ENCODE assay signal across 12 cellular contexts in the genomic region with DNA sequence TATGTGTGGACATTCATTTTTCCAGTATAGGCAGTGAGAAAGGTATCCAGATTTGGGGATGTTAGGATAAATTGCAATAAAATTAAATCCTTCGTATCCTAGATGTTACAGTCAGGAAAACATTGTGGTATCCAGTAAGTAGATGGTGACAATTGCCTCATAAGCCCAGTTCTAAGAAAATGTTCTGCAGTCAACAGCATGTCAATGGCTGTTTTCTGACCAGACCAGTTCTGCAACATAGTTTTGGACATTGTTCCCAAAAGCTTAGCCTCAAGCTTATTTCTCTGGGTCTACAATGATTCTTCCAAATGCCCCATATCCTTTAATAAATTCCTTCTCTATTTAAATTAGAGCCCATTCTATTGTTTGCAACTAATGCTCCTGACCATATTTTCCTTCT.
"Had no signal": no experiment of that assay in that cellular context is flagged by ENCODE, and none has a peak within 500 bp of the region (broad histone marks: within the 10 kb centered on the region; RNA-seq: fewer than 3 reads in every experiment).

No MANE protein-coding gene starts in this region.

- H3K4me3 Mint-ChIP-seq: activated naive CD4-positive, alpha-beta T cell treated with anti-CD3 and anti-CD28 coated beads for 36 hours; activated naive CD8-positive, alpha-beta T cell treated with anti-CD3 and anti-CD28 coated beads, Interleukin-2, amount 50 U/mL, for 24 hours; endodermal cell; stimulated activated naive CD8-positive, alpha-beta T cell treated with anti-CD3 and anti-CD28 coated beads, Interleukin-15, Interleukin-2, amounts not matched to agents 100 ng/mL and 50 ng/mL, for 24 hours; T-helper 2 cell treated with Interferon-gamma antibody and Interleukin-4, amounts not matched to agents 5 μg/mL and 100 μg/mL, for 36 hours had no signal

- H3K27ac Mint-ChIP-seq: activated naive CD4-positive, alpha-beta T cell treated with anti-CD3 and anti-CD28 coated beads for 36 hours; activated naive CD8-positive, alpha-beta T cell treated with anti-CD3 and anti-CD28 coated beads, Interleukin-2, amount 50 U/mL, for 24 hours; activated T-helper 2 cell treated with anti-CD3 and anti-CD28 coated beads, Interferon-gamma antibody, Interleukin-2, Interleukin-4, amounts not matched to agents 10 μg/mL and 5 μg/mL and 100 μg/mL, durations not matched to agents 14 hours and 24 hours and 36 hours; stimulated activated naive CD8-positive, alpha-beta T cell treated with anti-CD3 and anti-CD28 coated beads, Interleukin-15, Interleukin-2, amounts not matched to agents 100 ng/mL and 50 ng/mL, for 24 hours; T-helper 2 cell treated with Interferon-gamma antibody and Interleukin-4, amounts not matched to agents 5 μg/mL and 100 μg/mL, for 36 hours had no signal

- H3K4me1 Mint-ChIP-seq: activated naive CD8-positive, alpha-beta T cell treated with anti-CD3 and anti-CD28 coated beads, Interleukin-2, amount 50 U/mL, for 24 hours had no signal

- H3K9me3 Mint-ChIP-seq: activated naive CD4-positive, alpha-beta T cell treated with anti-CD3 and anti-CD28 coated beads for 36 hours; activated T-helper 2 cell treated with anti-CD3 and anti-CD28 coated beads, Interferon-gamma antibody, Interleukin-2, Interleukin-4, amounts not matched to agents 10 μg/mL and 5 μg/mL and 100 μg/mL, durations not matched to agents 14 hours and 24 hours and 36 hours had no signal

- ATAC-seq: activated naive CD8-positive, alpha-beta T cell treated with anti-CD3 and anti-CD28 coated beads, Interleukin-2, amount 50 U/mL, for 24 hours; sciatic nerve had no signal

- H3K27me3 Mint-ChIP-seq: activated naive CD8-positive, alpha-beta T cell treated with anti-CD3 and anti-CD28 coated beads, Interleukin-2, amount 50 U/mL, for 24 hours; stimulated activated naive CD8-positive, alpha-beta T cell treated with anti-CD3 and anti-CD28 coated beads, Interleukin-15, Interleukin-2, amounts not matched to agents 100 ng/mL and 50 ng/mL, for 24 hours had no signal

- DNase-seq: activated CD4-positive, alpha-beta T cell treated with anti-CD3 and anti-CD28 coated beads, Interleukin-2, amount 50 U/mL, for 4 hours; activated CD4-positive, CD25-positive, alpha-beta regulatory T cell treated with anti-CD3 and anti-CD28 coated beads, Interleukin-2, amount 50 U/mL, for 72 hours; activated naive CD4-positive, alpha-beta T cell treated with anti-CD3 and anti-CD28 coated beads for 36 hours; activated naive CD8-positive, alpha-beta T cell treated with anti-CD3 and anti-CD28 coated beads, Interleukin-2, amount 50 U/mL, for 24 hours; activated T-cell treated with anti-CD3 and anti-CD28 coated beads for 4 hours; aorta; dermis blood vessel endothelial cell; endodermal cell had no signal
